Comparison of ENCODE assay signal across 8 cellular contexts in genomic region chr3:128095222-128095703, GRCh38. TPM values are rescaled to one million over a fixed set of nuclear protein-coding genes. Genes with fewer than 3 reads are reported as not detected.
A peak's percentile ranks its signal among the peaks of the same experiment; 100 is the strongest.
DNase-seq lines count a peak whose midpoint lies in the region; ATAC-seq and TF ChIP-seq lines count a peak whose summit lies in the region.

No MANE protein-coding gene starts in this region.

- H3K79me2 ChIP-seq in MM.1S (ENCODE audit: low read length) (peaks cover 20% of the 10 kb centered on the region; the same call in 1 of the 2 replicates), SU-DHL-6 (ENCODE audit: insufficient read depth, low read length) (peaks cover 15% of the 10 kb centered on the region; the same call in 1 of the 2 replicates)

- H3K9me2 ChIP-seq in MM.1S (replicated peaks; ENCODE audit: insufficient read depth, low read length), result no peaks in the 10 kb centered on the region
- H3K9me2 ChIP-seq in SU-DHL-6 (replicated peaks; ENCODE audit: insufficient read depth, low read length), result no peaks in the 10 kb centered on the region

- peak; percentile 26 for DNase-seq in DMS79 treated with DMSO at 0.1 percent for 48 hours (lab: John Stamatoyannopoulos, UW)
- peak; percentile 66 for DNase-seq in MM.1S
- peak; percentile 51 for DNase-seq in activated naive CD8-positive, alpha-beta T cell treated with anti-CD3 and anti-CD28 coated beads, Interleukin-2, amount 50 U/mL, for 16 hours (ENCODE audit: low read depth, low spot score)
- peak; percentile 86 for DNase-seq in left cardiac atrium
- peak; percentile 79 for DNase-seq in retina

- TF ChIP-seq CTCF in MM.1S (IDR thresholded peaks at IDR 0.05; ENCODE audit: low read length) (peak; percentile 85), SU-DHL-6 (IDR thresholded peaks at IDR 0.05; ENCODE audit: insufficient read depth, low read length, poor library complexity, severe bottlenecking) (peak; percentile 75)

- H3K36me3 ChIP-seq in MM.1S (replicated peaks; ENCODE audit: insufficient read depth, low read length) (peaks cover 3% of the 10 kb centered on the region; the same call in 1 of the 2 replicates), SU-DHL-6 (ENCODE audit: low read length) (peaks cover 12% of the 10 kb centered on the region; the same call in 1 of the 2 replicates)

- intact Hi-C loops in left cardiac atrium (cut with DNase I), result loop anchor here in 1 of 2 donors (5.0 to 10.0 kb wide), 3 partner anchors 37 to 510 kb away; no protein-coding TSS in a partner anchor

- H3F3A ChIP-seq in MM.1S (ENCODE audit: insufficient read depth, low read length) (no peaks in the 10 kb centered on the region), SU-DHL-6 (ENCODE audit: insufficient read depth) (peaks cover 3% of the 10 kb centered on the region; the same call in 1 of the 2 replicates)

- H3K4me1 ChIP-seq in MM.1S (ENCODE audit: low read length), result no peaks in the 10 kb centered on the region

- H3K27me3 ChIP-seq in MM.1S (replicated peaks; ENCODE audit: insufficient read depth, low read length) (no peaks in the 10 kb centered on the region), SU-DHL-6 (ENCODE audit: low read length) (no peaks in the 10 kb centered on the region)

- H3K9me3 ChIP-seq in MM.1S (replicated peaks; ENCODE audit: insufficient read depth, low read length), result no peaks in the 10 kb centered on the region
- H3K9me3 ChIP-seq in SU-DHL-6 (ENCODE audit: insufficient read depth, low read length), result no peaks in the 10 kb centered on the region

- peak; percentile 90 for ATAC-seq in GM21786 (IDR thresholded peaks at IDR 0.05; ENCODE audit: unreplicated experiment)
- ATAC-seq in left cardiac atrium, result peak; percentile 97 to 98
- no peak for ATAC-seq in GM19328 (IDR thresholded peaks at IDR 0.05; ENCODE audit: unreplicated experiment)

- H3K4me2 ChIP-seq in MM.1S (ENCODE audit: low read depth, low read length), result no peak overlapping the region
- no peak overlapping the region for H3K4me2 ChIP-seq in SU-DHL-6 (ENCODE audit: low read depth, low read length, poor library complexity, severe bottlenecking)

- H3K9ac ChIP-seq in MM.1S (ENCODE audit: low read length), result no peak overlapping the region
- no peak overlapping the region for H3K9ac ChIP-seq in SU-DHL-6 (ENCODE audit: low read length)

- no peak overlapping the region for H3K4me3 ChIP-seq in MM.1S (ENCODE audit: low read length)
- H3K4me3 ChIP-seq in SU-DHL-6 (ENCODE audit: insufficient read depth, low read length, poor library complexity, severe bottlenecking), result no peak overlapping the region

- H2AFZ ChIP-seq in MM.1S (ENCODE audit: low read length) (no peak overlapping the region), SU-DHL-6 (ENCODE audit: low read depth, low read length, severe bottlenecking) (no peak overlapping the region)

- H3K27ac ChIP-seq in MM.1S (ENCODE audit: low read length) (no peak overlapping the region), SU-DHL-6 (ENCODE audit: low read depth, low read length) (no peak overlapping the region)

- H4K20me1 ChIP-seq in MM.1S (ENCODE audit: insufficient read depth, low read length) (no peaks in the 10 kb centered on the region), SU-DHL-6 (ENCODE audit: low read depth, low read length) (peaks cover 6% of the 10 kb centered on the region; the same call in 1 of the 2 replicates)

RNA-seq across cellular contexts. Expression of gene RUVBL1, which starts 28.3 kb away (rescaled TPM):
- total RNA-seq in left cardiac atrium, result 10 to 100 TPM; 22.1 to 23.7 TPM

RNA-seq across cellular contexts. Expression of gene SEC61A1, which starts 43.0 kb away (rescaled TPM):
- 100 to 1,000 TPM in 1 of 2 donors, 10 to 100 TPM in 1; 80.0 to 134 TPM for total RNA-seq in left cardiac atrium

RNA-seq across cellular contexts. Expression of gene EEFSEC, which starts 58.0 kb away (rescaled TPM):
- 10 to 100 TPM; 13.5 to 18.9 TPM for total RNA-seq in left cardiac atrium

Comparison
In these comparisons a context has a peak if more than half of its experiments do, and no peak if none do; other contexts are left out.
1. DNase-seq: peak in every context shown above with its lines; median percentile 86 in left cardiac atrium; 79 in retina; 66 in MM.1S; 51 in activated naive CD8-positive, alpha-beta T cell treated with anti-CD3 and anti-CD28 coated beads, Interleukin-2, amount 50 U/mL, for 16 hours; 26 in DMS79 treated with DMSO at 0.1 percent for 48 hours.